Comparison of ENCODE assay signal across 15 cellular contexts in the genomic region with DNA sequence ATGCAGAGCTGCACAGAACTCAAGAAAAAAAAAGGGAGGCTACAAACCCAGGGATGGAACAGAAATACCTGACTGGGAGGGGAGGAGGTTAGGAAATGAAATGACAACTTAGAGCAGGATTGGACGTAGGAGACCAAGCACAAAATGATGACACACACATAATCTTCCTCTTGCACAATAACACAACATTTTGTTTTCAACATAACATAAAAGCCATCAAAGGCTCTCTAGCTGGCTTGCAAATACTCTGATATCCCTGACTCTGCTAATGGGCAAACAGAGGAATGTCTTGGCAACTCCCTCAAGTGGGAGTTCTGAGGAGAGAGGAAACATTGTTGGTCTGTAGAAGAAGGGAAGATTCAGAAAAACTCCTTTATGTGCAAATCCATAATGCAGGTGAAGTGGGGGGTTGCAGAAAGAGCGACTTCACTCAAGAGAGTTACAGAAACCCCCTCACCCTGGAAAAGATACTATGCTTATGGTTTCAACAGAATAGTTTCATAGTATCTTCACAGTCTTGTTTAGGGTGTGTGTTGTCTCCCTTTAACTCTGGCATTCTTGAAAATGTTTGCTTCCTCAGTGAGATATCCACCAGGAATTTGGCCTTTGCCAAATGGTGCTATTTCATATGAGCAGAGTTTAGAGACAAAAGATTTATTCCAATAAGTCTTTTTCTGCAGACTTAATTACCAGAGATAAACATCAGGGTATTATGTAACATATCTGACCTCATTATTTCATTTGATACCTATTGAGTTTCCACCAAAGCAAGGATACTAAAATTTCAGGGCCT. TPM values are rescaled to one million over a fixed set of nuclear protein-coding genes. Genes with fewer than 3 reads are reported as not detected.
A peak's percentile ranks its signal among the peaks of the same experiment; 100 is the strongest.
DNase-seq lines count a peak whose midpoint lies in the region; ATAC-seq and TF ChIP-seq lines count a peak whose summit lies in the region.
"Had no signal": no experiment of that assay in that cellular context is flagged by ENCODE, and none has a peak within 500 bp of the region (broad histone marks: within the 10 kb centered on the region; RNA-seq: fewer than 3 reads in every experiment).

No MANE protein-coding gene starts in this region.

- DNase-seq in AG04450 (ENCODE audit: low read depth, low spot score) = no peak
- DNase-seq in LHCN-M2 (ENCODE audit: low read depth) = peak; percentile 60
- DNase-seq in dedifferentiated amniotic fluid mesenchymal stem cell (ENCODE audit: extremely low spot score) = peak; percentile 47
- no peak for DNase-seq in mesothelial cell of epicardium (ENCODE audit: low spot score in 2 of 2, unreplicated experiment in 2 of 2)
- DNase-seq in effector memory CD4-positive, alpha-beta T cell = no peak
- no peak for DNase-seq in stimulated activated CD4-positive, alpha-beta T cell treated with anti-CD3 and anti-CD28 coated beads, Interleukin-12 subunit alpha, Interleukin-12 subunit beta, amount 100 ng/mL, for 4 hours
- no peak for DNase-seq in stimulated activated naive B cell treated with anti-CD40 and anti-IgM and Interleukin-4, amounts not matched to agents 10 μg/mL and 1 μg/mL and 100 μg/mL, for 72 hours
- no peak for DNase-seq in activated CD8-positive, alpha-beta T cell treated with anti-CD3 and anti-CD28 coated beads for 36 hours
- DNase-seq: activated CD4-positive, alpha-beta memory T cell treated with anti-CD3 and anti-CD28 coated beads for 36 hours; NCI-H1694 treated with DMSO at 0.1 percent for 48 hours; substantia nigra; T-helper 2 cell had no signal

- no peak overlapping the region for H3K4me3 Mint-ChIP-seq in mesothelial cell of epicardium
- H3K4me3 Mint-ChIP-seq in stimulated activated naive B cell treated with anti-CD40 and anti-IgM and Interleukin-4, amounts not matched to agents 10 μg/mL and 1 μg/mL and 100 μg/mL, for 72 hours = no peak overlapping the region
- H3K4me3 Mint-ChIP-seq in activated CD8-positive, alpha-beta T cell treated with anti-CD3 and anti-CD28 coated beads for 36 hours = no peak overlapping the region
- H3K4me3 Mint-ChIP-seq: activated CD4-positive, alpha-beta memory T cell treated with anti-CD3 and anti-CD28 coated beads for 36 hours; neural progenitor cell had no signal

- peaks cover 4% of the 10 kb centered on the region for H3K4me1 Mint-ChIP-seq in mesothelial cell of epicardium
- H3K4me1 Mint-ChIP-seq in stimulated activated naive B cell treated with anti-CD40 and anti-IgM and Interleukin-4, amounts not matched to agents 10 μg/mL and 1 μg/mL and 100 μg/mL, for 72 hours = no peaks in the 10 kb centered on the region
- H3K4me1 Mint-ChIP-seq in activated CD8-positive, alpha-beta T cell treated with anti-CD3 and anti-CD28 coated beads for 36 hours (ENCODE audit: low read depth) = peaks cover 7% of the 10 kb centered on the region
- H3K4me1 Mint-ChIP-seq: neural progenitor cell had no signal

- no peaks in the 10 kb centered on the region for H3K4me1 ChIP-seq in effector memory CD4-positive, alpha-beta T cell (ENCODE audit: control insufficient read depth, insufficient read depth, low read length, poor library complexity, severe bottlenecking)

- no peaks in the 10 kb centered on the region for H3K27me3 ChIP-seq in AG04450 (ENCODE audit: control insufficient read depth, insufficient read depth, low read length)
- H3K27me3 ChIP-seq in effector memory CD4-positive, alpha-beta T cell (replicated peaks; ENCODE audit: control insufficient read depth, insufficient read depth, low read length, poor library complexity, severe bottlenecking) = no peaks in the 10 kb centered on the region
- H3K27me3 ChIP-seq: BLaER1 treated with 17β-estradiol and CSF1 and Interleukin-3, amounts not matched to agents 10 nM and 100 nM; neural progenitor cell had no signal

- CTCF ChIA-PET in AG04450 (lab: Charles Lee) = interaction anchor here (1.1 to 1.5 kb wide), 2 partner anchors 43 to 107 kb away, joined by 3 to 7 read pairs; a partner anchor contains a TSS
- CTCF ChIA-PET in activated CD8-positive, alpha-beta T cell treated with anti-CD3 and anti-CD28 coated beads for 36 hours (lab: Charles Lee) = no interaction called here

- peak overlapping the region; percentile 69 for H3K27ac ChIP-seq in AG04450 (ENCODE audit: low read depth, low read length)
- H3K27ac ChIP-seq in effector memory CD4-positive, alpha-beta T cell (ENCODE audit: insufficient read depth, low read length, poor library complexity, severe bottlenecking) = no peak overlapping the region
- H3K27ac ChIP-seq: BLaER1 treated with 17β-estradiol and CSF1 and Interleukin-3, amounts not matched to agents 10 nM and 100 nM; neural progenitor cell had no signal

- peak overlapping the region; percentile 71 for H3K27ac Mint-ChIP-seq in mesothelial cell of epicardium
- H3K27ac Mint-ChIP-seq in stimulated activated naive B cell treated with anti-CD40 and anti-IgM and Interleukin-4, amounts not matched to agents 10 μg/mL and 1 μg/mL and 100 μg/mL, for 72 hours = no peak overlapping the region
- H3K27ac Mint-ChIP-seq in activated CD8-positive, alpha-beta T cell treated with anti-CD3 and anti-CD28 coated beads for 36 hours = no peak overlapping the region
- H3K27ac Mint-ChIP-seq: activated CD4-positive, alpha-beta memory T cell treated with anti-CD3 and anti-CD28 coated beads for 36 hours; neural progenitor cell had no signal

- no peaks in the 10 kb centered on the region for H3K27me3 Mint-ChIP-seq in mesothelial cell of epicardium (ENCODE audit: low read depth)
- H3K27me3 Mint-ChIP-seq in stimulated activated naive B cell treated with anti-CD40 and anti-IgM and Interleukin-4, amounts not matched to agents 10 μg/mL and 1 μg/mL and 100 μg/mL, for 72 hours = no peaks in the 10 kb centered on the region
- H3K27me3 Mint-ChIP-seq in activated CD8-positive, alpha-beta T cell treated with anti-CD3 and anti-CD28 coated beads for 36 hours = no peaks in the 10 kb centered on the region
- H3K27me3 Mint-ChIP-seq: activated CD4-positive, alpha-beta memory T cell treated with anti-CD3 and anti-CD28 coated beads for 36 hours had no signal

- no peaks in the 10 kb centered on the region for H3K9me3 Mint-ChIP-seq in mesothelial cell of epicardium
- H3K9me3 Mint-ChIP-seq in stimulated activated naive B cell treated with anti-CD40 and anti-IgM and Interleukin-4, amounts not matched to agents 10 μg/mL and 1 μg/mL and 100 μg/mL, for 72 hours = no peaks in the 10 kb centered on the region
- no peaks in the 10 kb centered on the region for H3K9me3 Mint-ChIP-seq in activated CD8-positive, alpha-beta T cell treated with anti-CD3 and anti-CD28 coated beads for 36 hours
- H3K9me3 Mint-ChIP-seq: activated CD4-positive, alpha-beta memory T cell treated with anti-CD3 and anti-CD28 coated beads for 36 hours; activated naive CD4-positive, alpha-beta T cell treated with anti-CD3 and anti-CD28 coated beads, Interleukin-2, amount 50 U/mL, for 72 hours; neural progenitor cell had no signal

- peaks cover 5% of the 10 kb centered on the region for H3K36me3 Mint-ChIP-seq in mesothelial cell of epicardium
- H3K36me3 Mint-ChIP-seq in stimulated activated naive B cell treated with anti-CD40 and anti-IgM and Interleukin-4, amounts not matched to agents 10 μg/mL and 1 μg/mL and 100 μg/mL, for 72 hours = peaks cover 21 to 33% of the 10 kb centered on the region in 2 donors
- H3K36me3 Mint-ChIP-seq in activated CD8-positive, alpha-beta T cell treated with anti-CD3 and anti-CD28 coated beads for 36 hours (ENCODE audit: low read depth) = peaks cover 8% of the 10 kb centered on the region
- H3K36me3 Mint-ChIP-seq: activated naive CD4-positive, alpha-beta T cell treated with anti-CD3 and anti-CD28 coated beads, Interleukin-2, amount 50 U/mL, for 72 hours had no signal

- H3K9me3 ChIP-seq in AG04450 (ENCODE audit: control insufficient read depth, insufficient read depth, low read length) = peaks cover 4% of the 10 kb centered on the region; the same call in 1 of the 2 replicates
- no peaks in the 10 kb centered on the region for H3K9me3 ChIP-seq in effector memory CD4-positive, alpha-beta T cell (ENCODE audit: control insufficient read depth, low read length)
- H3K9me3 ChIP-seq: BLaER1 treated with 17β-estradiol and CSF1 and Interleukin-3, amounts not matched to agents 10 nM and 100 nM had no signal

- intact Hi-C loops in activated CD8-positive, alpha-beta T cell treated with anti-CD3 and anti-CD28 coated beads for 36 hours (cut with micrococcal nuclease) = no loop called here

- H3K4me3 ChIP-seq in AG04450 (ENCODE audit: low read depth, low read length) = no peak overlapping the region
- H3K4me3 ChIP-seq in effector memory CD4-positive, alpha-beta T cell (ENCODE audit: insufficient read depth, low read depth, low read length, poor library complexity, severe bottlenecking) = no peak overlapping the region
- H3K4me3 ChIP-seq: BLaER1 treated with 17β-estradiol and CSF1 and Interleukin-3, amounts not matched to agents 10 nM and 100 nM; neural progenitor cell had no signal

- POLR2A ChIA-PET in AG04450 (lab: Yijun Ruan, JAX) = interaction anchor here (0.6 to 1.2 kb wide), 3 partner anchors 15 to 62 kb away, joined by 3 to 5 read pairs (median 3); no protein-coding TSS in a partner anchor
- POLR2A ChIA-PET in activated CD8-positive, alpha-beta T cell treated with anti-CD3 and anti-CD28 coated beads for 36 hours (lab: Charles Lee) = interaction anchor here (1.3 kb wide), 1 partner anchor 12 kb away, joined by 3 read pairs; no protein-coding TSS in a partner anchor

- TF ChIP-seq CTCF in AG04450 (IDR thresholded peaks at IDR 0.05; ENCODE audit: low read depth, low read length) (no peak), mesothelial cell of epicardium (IDR thresholded peaks at IDR 0.05; ENCODE audit: unreplicated experiment) (no peak)
- TF ChIP-seq CTCF in activated CD8-positive, alpha-beta T cell treated with anti-CD3 and anti-CD28 coated beads for 36 hours (IDR thresholded peaks at IDR 0.05) = no peak

- ATAC-seq in stimulated activated naive B cell treated with anti-CD40 and anti-IgM and Interleukin-4, amounts not matched to agents 10 μg/mL and 1 μg/mL and 100 μg/mL, for 72 hours (replicated peaks) = no peak
- no peak for ATAC-seq in activated CD8-positive, alpha-beta T cell treated with anti-CD3 and anti-CD28 coated beads for 36 hours
- ATAC-seq: activated naive CD4-positive, alpha-beta T cell treated with anti-CD3 and anti-CD28 coated beads, Interleukin-2, amount 50 U/mL, for 72 hours had no signal

- peaks cover 16% of the 10 kb centered on the region for H3K36me3 ChIP-seq in effector memory CD4-positive, alpha-beta T cell (ENCODE audit: control insufficient read depth, insufficient read depth, low read length)
- H3K36me3 ChIP-seq: neural progenitor cell had no signal

RNA-seq across cellular contexts. Expression of a gene that starts 43.8 kb away (rescaled TPM):
- polyA plus RNA-seq in AG04450 (2011; rRNA removed) = 44.3 and 61.8 TPM in 2 replicates
- polyA minus RNA-seq in AG04450 (2011; rRNA and poly(A)+ RNA removed) = 45.0 and 60.1 TPM in 2 replicates
- total RNA-seq in LHCN-M2 (2014; rRNA removed) (151 and 211 TPM in 2 replicates), mesothelial cell of epicardium (2.9 to 3.4 TPM (median 3.4 TPM) in 3 replicates)
- 104 TPM for polyA plus RNA-seq in LHCN-M2 (2012)
- under 1 TPM; 0.04 to 0.05 TPM for total RNA-seq in activated CD8-positive, alpha-beta T cell treated with anti-CD3 and anti-CD28 coated beads for 36 hours

RNA-seq across cellular contexts. Expression of a gene that starts 57.1 kb away (rescaled TPM):
- polyA plus RNA-seq in AG04450 (2011; rRNA removed) = 51.8 and 55.3 TPM in 2 replicates
- polyA minus RNA-seq in AG04450 (2011; rRNA and poly(A)+ RNA removed) = 102 and 119 TPM in 2 replicates
- total RNA-seq in LHCN-M2 (2014; rRNA removed) = 32.9 and 38.2 TPM in 2 replicates
- 17.8 TPM for polyA plus RNA-seq in LHCN-M2 (2012)
- total RNA-seq in mesothelial cell of epicardium = 43.8 to 55.5 TPM (median 49.1 TPM) in 3 replicates
- 10 to 100 TPM; 26.4 to 28.2 TPM for total RNA-seq in activated CD8-positive, alpha-beta T cell treated with anti-CD3 and anti-CD28 coated beads for 36 hours

RNA-seq across cellular contexts. Expression of a gene that starts 57.2 kb away (rescaled TPM):
- 61.3 and 78.5 TPM in 2 replicates for polyA plus RNA-seq in AG04450 (2011; rRNA removed)
- polyA minus RNA-seq in AG04450 (2011; rRNA and poly(A)+ RNA removed) = 27.1 and 58.3 TPM in 2 replicates
- 29.2 and 36.1 TPM in 2 replicates for total RNA-seq in LHCN-M2 (2014; rRNA removed)
- 37.8 TPM for polyA plus RNA-seq in LHCN-M2 (2012)
- total RNA-seq in mesothelial cell of epicardium = 43.9 to 46.8 TPM (median 44.5 TPM) in 3 replicates
- 10 to 100 TPM; 75.2 to 78.9 TPM for total RNA-seq in activated CD8-positive, alpha-beta T cell treated with anti-CD3 and anti-CD28 coated beads for 36 hours

Comparison
In these comparisons a context has a peak if more than half of its experiments do, and no peak if none do; other contexts are left out.
1. DNase-seq: peak in LHCN-M2 (single experiment) and dedifferentiated amniotic fluid mesenchymal stem cell (single experiment); none in AG04450 (single experiment), mesothelial cell of epicardium (0 of 2), effector memory CD4-positive, alpha-beta T cell (0 of 3), stimulated activated CD4-positive, alpha-beta T cell treated with anti-CD3 and anti-CD28 coated beads, Interleukin-12 subunit alpha, Interleukin-12 subunit beta, amount 100 ng/mL, for 4 hours (single experiment), stimulated activated naive B cell treated with anti-CD40 and anti-IgM and Interleukin-4, amounts not matched to agents 10 μg/mL and 1 μg/mL and 100 μg/mL, for 72 hours (single experiment) and activated CD8-positive, alpha-beta T cell treated with anti-CD3 and anti-CD28 coated beads for 36 hours (single experiment).
2. RNA of a gene that starts 43.8 kb away (total RNA-seq): 151 to 211 TPM in LHCN-M2; 2.9 to 3.4 TPM in mesothelial cell of epicardium and 0.04 to 0.05 TPM in activated CD8-positive, alpha-beta T cell treated with anti-CD3 and anti-CD28 coated beads for 36 hours; every median in the first group is over 10 times any median in the second.